10 cellular contexts compared by ENCODE assay signal in the genomic region with DNA sequence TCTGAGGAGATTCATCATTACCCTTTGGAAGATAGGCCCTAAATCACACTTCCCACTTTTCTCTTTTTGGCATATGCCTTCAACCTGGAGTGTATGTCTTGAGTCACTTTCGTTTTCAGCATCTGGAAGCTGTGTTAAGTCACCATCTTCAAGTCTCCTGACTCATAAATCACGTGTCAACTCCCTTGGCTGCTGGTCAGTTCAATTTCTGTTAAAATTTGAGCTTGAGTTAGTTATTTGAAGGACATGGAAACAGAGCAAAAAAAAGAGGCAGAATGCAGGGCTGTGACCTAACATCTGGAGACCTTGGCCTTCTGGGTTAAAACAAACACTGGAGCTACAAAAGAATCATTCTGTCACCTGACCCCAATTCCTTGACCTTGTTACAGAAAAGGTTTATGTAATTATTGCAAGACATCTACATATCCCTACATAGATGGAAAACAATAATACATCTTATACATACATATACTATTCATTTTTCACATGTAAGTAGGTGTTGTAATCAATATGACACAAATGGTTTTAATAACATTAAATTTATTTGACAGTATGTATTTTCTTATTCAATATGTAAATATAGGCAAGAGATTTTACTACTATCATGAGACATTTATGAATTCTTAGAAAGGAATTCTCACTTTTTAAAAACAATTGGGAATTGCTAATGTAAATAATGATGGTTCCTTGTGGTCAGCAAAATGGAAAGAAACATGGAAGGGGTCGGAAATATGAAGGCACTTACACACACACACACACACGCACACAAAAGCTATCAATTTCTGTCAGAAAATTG.
DNase-seq lines count a peak whose midpoint lies in the region; ATAC-seq, FAIRE-seq and TF ChIP-seq lines count a peak whose summit lies in the region.
"Had no signal": no experiment of that assay in that cellular context is flagged by ENCODE, and none has a peak within 500 bp of the region (broad histone marks: within the 10 kb centered on the region; RNA-seq: fewer than 3 reads in every experiment).

No MANE protein-coding gene starts in this region.

- DNase-seq in NCI-H69 (lab: John Stamatoyannopoulos, UW) (peak; percentile 19), fibroblast of peridontal ligament (ENCODE audit: extremely low read depth) (peak; percentile 89), pancreas (peak in 3 of 6 donors; percentile 51 to 58 (median 54))
- no peak for DNase-seq in activated CD4-positive, alpha-beta T cell treated with anti-CD3 and anti-CD28 coated beads for 48 hours
- no peak for DNase-seq in effector memory CD4-positive, alpha-beta T cell
- DNase-seq: NCI-H2081 had no signal

- no peaks in the 10 kb centered on the region for H3K27me3 ChIP-seq in pancreas
- no peaks in the 10 kb centered on the region for H3K27me3 ChIP-seq in effector memory CD4-positive, alpha-beta T cell (replicated peaks; ENCODE audit: control insufficient read depth, insufficient read depth, low read length, poor library complexity, severe bottlenecking)

- FAIRE-seq in pancreas (lab: Jason Lieb, UNC) = peak; percentile 53
- FAIRE-seq: keratinocyte had no signal

- peak overlapping the region in 2 of 4 donors; percentile 30 to 63 for H3K27ac ChIP-seq in pancreas
- H3K27ac ChIP-seq in effector memory CD4-positive, alpha-beta T cell (ENCODE audit: insufficient read depth, low read length, poor library complexity, severe bottlenecking) = no peak overlapping the region

- TF ChIP-seq CTCF in pancreas (IDR thresholded peaks at IDR 0.05) = no peak

- ATAC-seq in GM18502 (IDR thresholded peaks at IDR 0.05; ENCODE audit: poor library complexity, unreplicated experiment) = peak; percentile 64
- ATAC-seq in pancreas = peak; percentile 70 to 80 (median 75)
- no peak for ATAC-seq in HG02763 (IDR thresholded peaks at IDR 0.05; ENCODE audit: unreplicated experiment)
- ATAC-seq in HG02623 (IDR thresholded peaks at IDR 0.05; ENCODE audit: unreplicated experiment) = no peak

- peaks cover 13 to 41% (median 36%) of the 10 kb centered on the region in 3 donors for H3K4me1 ChIP-seq in pancreas
- H3K4me1 ChIP-seq in effector memory CD4-positive, alpha-beta T cell (ENCODE audit: control insufficient read depth, insufficient read depth, low read length, poor library complexity, severe bottlenecking) = no peaks in the 10 kb centered on the region

- no peaks in the 10 kb centered on the region for H3K36me3 ChIP-seq in pancreas
- H3K36me3 ChIP-seq in effector memory CD4-positive, alpha-beta T cell (ENCODE audit: control insufficient read depth, insufficient read depth, low read length) = no peaks in the 10 kb centered on the region

- H3K9me3 ChIP-seq in pancreas = no peaks in the 10 kb centered on the region
- no peaks in the 10 kb centered on the region for H3K9me3 ChIP-seq in effector memory CD4-positive, alpha-beta T cell (ENCODE audit: control insufficient read depth, low read length)

- WGBS in pancreas, 2 donors = 24 to 27% methylated on average over 4 of the region's 4 CpGs

- intact Hi-C loops in pancreas (cut with DNase I) = no loop called here

- no peak overlapping the region for H3K4me3 ChIP-seq in pancreas
- no peak overlapping the region for H3K4me3 ChIP-seq in effector memory CD4-positive, alpha-beta T cell (ENCODE audit: insufficient read depth, low read depth, low read length, poor library complexity, severe bottlenecking)

Comparison
In these comparisons a context has a peak if more than half of its experiments do, and no peak if none do; other contexts are left out.
1. ATAC-seq: peak in GM18502 (single experiment) and pancreas (4 of 4); none in HG02763 (single experiment) and HG02623 (single experiment).
2. DNase-seq: peak in NCI-H69 (single experiment) and fibroblast of peridontal ligament (single experiment); none in activated CD4-positive, alpha-beta T cell treated with anti-CD3 and anti-CD28 coated beads for 48 hours (single experiment) and effector memory CD4-positive, alpha-beta T cell (0 of 3).